ENCODE assay signal across 8 cellular contexts in the genomic region with DNA sequence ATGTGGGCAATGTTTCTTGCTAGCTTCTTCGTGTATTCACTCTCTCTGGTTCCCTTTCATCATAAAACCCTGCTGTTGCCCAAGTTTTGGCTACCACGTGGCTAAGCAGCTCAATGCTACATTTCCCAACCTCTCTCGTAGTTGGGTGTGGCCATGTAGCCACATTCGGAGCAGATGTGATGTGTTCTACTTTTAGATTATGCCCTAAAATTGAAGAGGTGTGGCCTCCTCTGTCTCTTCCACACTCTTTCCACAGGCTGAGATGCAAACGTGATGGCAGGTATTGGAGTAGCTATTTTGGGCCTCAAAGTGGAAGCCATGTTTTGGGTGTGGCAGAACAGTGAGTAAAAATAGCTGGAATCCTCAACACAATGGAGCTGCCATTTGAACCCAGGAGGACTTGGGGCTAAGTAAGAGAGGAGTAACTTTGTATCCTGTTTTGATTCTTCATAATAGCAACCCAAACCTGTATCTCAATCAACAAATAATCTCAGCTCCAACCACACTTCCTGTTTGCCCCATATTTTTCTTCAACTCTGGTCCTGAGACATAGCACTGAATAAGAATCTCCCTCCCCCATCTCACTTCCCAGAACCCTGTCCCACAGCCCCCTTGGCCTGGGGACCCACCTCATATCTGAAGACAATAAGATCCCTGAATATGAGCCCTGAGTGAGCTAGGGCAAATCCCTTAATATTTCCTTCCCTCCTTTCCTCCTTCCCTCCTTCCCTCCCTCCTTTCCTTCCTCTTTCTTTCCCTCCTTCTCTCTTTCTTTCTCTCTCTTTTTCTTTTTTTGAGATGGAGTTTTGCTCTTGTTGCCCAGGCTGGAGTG. TPM values are rescaled to one million over a fixed set of nuclear protein-coding genes. Genes with fewer than 3 reads are reported as not detected.
A peak's percentile ranks its signal among the peaks of the same experiment; 100 is the strongest.
DNase-seq lines count a peak whose midpoint lies in the region; ATAC-seq and TF ChIP-seq lines count a peak whose summit lies in the region.
"Had no signal": no experiment of that assay in that cellular context is flagged by ENCODE, and none has a peak within 500 bp of the region (broad histone marks: within the 10 kb centered on the region; RNA-seq: fewer than 3 reads in every experiment).

No MANE protein-coding gene starts in this region.

- intact Hi-C loops in psoas muscle (cut with DNase I): loop anchor here in 1 of 2 donors (5.0 kb wide), 1 partner anchor 42 kb away; a partner anchor contains a TSS

- in situ Hi-C loops in brain microvascular endothelial cell (cut with HindIII; ENCODE audit: low pct_ligation_motif_present, low sequenced_read_pairs): no loop called here

- peak; percentile 99 for DNase-seq in MV-4-11 (lab: John Stamatoyannopoulos, UW)
- DNase-seq in central memory CD4-positive, alpha-beta T cell: peak; percentile 53
- DNase-seq in psoas muscle: peak; percentile 61 to 76
- no peak for DNase-seq in brain microvascular endothelial cell
- no peak for DNase-seq in stimulated activated CD4-positive, alpha-beta T cell treated with anti-CD3 and anti-CD28 coated beads, Interleukin-4, amount 100 ng/mL, for 1 hour
- DNase-seq in epidermal melanocyte (ENCODE audit: insufficient read length, low spot score): no peak
- DNase-seq: NCI-H774; stimulated activated CD8-positive, alpha-beta memory T cell treated with anti-CD3 and anti-CD28 coated beads, Interleukin-4, amount 100 ng/mL, for 48 hours had no signal

- no peak for TF ChIP-seq CTCF in psoas muscle (IDR thresholded peaks at IDR 0.05)
- no peak for TF ChIP-seq CTCF in brain microvascular endothelial cell (IDR thresholded peaks at IDR 0.05; ENCODE audit: low read depth, low read length, missing control alignments)

- peaks cover 24% of the 10 kb centered on the region for H3K4me1 ChIP-seq in psoas muscle

- no peaks in the 10 kb centered on the region for H3K27me3 ChIP-seq in psoas muscle (ENCODE audit: insufficient read depth in 3 of 3, low read length in 2 of 3)
- no peaks in the 10 kb centered on the region for H3K27me3 ChIP-seq in brain microvascular endothelial cell (replicated peaks)

- no peaks in the 10 kb centered on the region for H3K9me3 ChIP-seq in psoas muscle

- 47 to 64% (median 48%) methylated on average over 5 of the region's 5 CpGs for WGBS in psoas muscle, 3 donors

- peak overlapping the region; percentile 97 for H3K27ac ChIP-seq in psoas muscle
- no peak overlapping the region for H3K27ac ChIP-seq in brain microvascular endothelial cell

- peak; percentile 41 to 76 (median 59) for ATAC-seq in psoas muscle

- peak overlapping the region; percentile 26 for H3K4me3 ChIP-seq in psoas muscle
- no peak overlapping the region for H3K4me3 ChIP-seq in brain microvascular endothelial cell (ENCODE audit: low read depth, low read length)

- H3K36me3 ChIP-seq in psoas muscle (ENCODE audit: insufficient read depth in 1 of 2, low read depth in 1 of 2): peaks cover 0 to 6% of the 10 kb centered on the region in 2 donors
- no peaks in the 10 kb centered on the region for H3K36me3 ChIP-seq in brain microvascular endothelial cell (replicated peaks)

RNA-seq across cellular contexts. Expression of a gene that starts 4.0 kb away (rescaled TPM):
- total RNA-seq in psoas muscle: 100 to 1,000 TPM in 1 of 4 donors, 10 to 100 TPM in 3; 23.7 to 139 (median 34.9) TPM
- polyA plus RNA-seq in psoas muscle: 100 to 1,000 TPM in 1 of 3 donors, 10 to 100 TPM in 2; 40.9 to 141 (median 63.2) TPM

RNA-seq across cellular contexts. Expression of a gene that starts 19.0 kb away (rescaled TPM):
- 10 to 100 TPM; 20.5 to 48.3 (median 25.9) TPM for total RNA-seq in psoas muscle
- polyA plus RNA-seq in psoas muscle: 10 to 100 TPM; 22.3 to 47.4 (median 29.4) TPM

RNA-seq across cellular contexts. Expression of a gene that starts 28.1 kb away (rescaled TPM):
- total RNA-seq in psoas muscle: not detected
- under 1 TPM in 1 of 3 donors, not detected in 2; 0.10 TPM for polyA plus RNA-seq in psoas muscle

RNA-seq across cellular contexts. Expression of a gene that starts 40.3 kb away (rescaled TPM):
- under 1 TPM; 0.34 to 0.59 (median 0.36) TPM for total RNA-seq in psoas muscle
- polyA plus RNA-seq in psoas muscle: under 1 TPM; 0.14 to 0.47 (median 0.26) TPM

RNA-seq across cellular contexts. Expression of a gene that starts 42.9 kb away (rescaled TPM):
- 10 to 100 TPM; 10.8 to 15.3 (median 14.0) TPM for total RNA-seq in psoas muscle
- 10 to 100 TPM; 15.4 to 29.3 (median 18.3) TPM for polyA plus RNA-seq in psoas muscle

Comparison
In these comparisons a context has a peak if more than half of its experiments do, and no peak if none do; other contexts are left out.
1. DNase-seq: peak in MV-4-11 (single experiment), central memory CD4-positive, alpha-beta T cell (single experiment) and psoas muscle (2 of 2); none in brain microvascular endothelial cell (single experiment), stimulated activated CD4-positive, alpha-beta T cell treated with anti-CD3 and anti-CD28 coated beads, Interleukin-4, amount 100 ng/mL, for 1 hour (single experiment) and epidermal melanocyte (single experiment).